33 cellular contexts compared by ENCODE assay signal in the genomic region with DNA sequence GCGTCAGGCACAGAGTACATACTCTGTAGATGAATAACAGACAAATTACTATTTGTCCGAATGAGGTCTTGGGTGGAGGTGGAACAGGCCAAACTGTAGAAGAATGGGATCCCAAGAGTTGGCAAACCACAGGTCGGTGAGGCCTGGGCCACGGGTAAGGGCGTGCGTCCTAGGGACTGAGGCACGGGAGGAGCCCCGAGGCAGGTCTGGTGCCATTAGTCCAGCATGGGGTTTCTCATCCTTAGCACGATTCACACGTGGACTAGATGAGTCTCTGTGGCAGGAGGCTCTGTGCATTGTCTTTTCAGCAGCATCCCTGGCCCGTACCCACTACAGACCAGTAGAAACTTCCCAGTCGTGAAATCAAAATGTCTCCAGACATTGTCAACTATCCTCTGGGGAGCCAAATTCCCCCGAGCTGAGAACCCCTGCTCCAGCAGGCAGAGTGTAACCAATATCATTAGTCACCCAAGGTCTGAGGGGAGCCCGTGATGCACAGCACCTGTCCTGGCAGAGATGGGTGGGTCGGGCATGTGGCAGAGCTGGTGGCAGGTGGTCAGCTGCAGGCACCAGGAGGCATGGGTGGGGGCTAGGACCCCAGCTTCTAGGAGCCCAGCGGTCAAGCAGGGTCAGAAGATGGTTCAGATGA.
DNase-seq lines count a peak whose midpoint lies in the region; ATAC-seq and TF ChIP-seq lines count a peak whose summit lies in the region.
"Had no signal": no experiment of that assay in that cellular context is flagged by ENCODE, and none has a peak within 500 bp of the region (broad histone marks: within the 10 kb centered on the region; RNA-seq: fewer than 3 reads in every experiment).

No MANE protein-coding gene starts in this region.

- no TSS peak for BruUV-seq in IMR-90 (replicated peaks; lab: Mats Ljungman, UMichigan)

- H2BK15ac ChIP-seq in IMR-90 (ENCODE audit: low read depth, low read length), result peak overlapping the region; percentile 61; the same call in 2 of the 3 replicates

- no peak overlapping the region for H3K56ac ChIP-seq in IMR-90 (ENCODE audit: extremely low read depth, insufficient read depth, low read length)

- H3K4ac ChIP-seq in IMR-90 (ENCODE audit: low read depth, low read length), result peak overlapping the region; percentile 92

- no peak overlapping the region for H3K27ac Mint-ChIP-seq in activated T-helper 17 cell treated with anti-CD3 and anti-CD28 coated beads, Interleukin-2, amount 50 U/mL, for 72 hours
- H3K27ac Mint-ChIP-seq: activated CD4-positive, alpha-beta T cell treated with anti-CD3 and anti-CD28 coated beads, Interleukin-2, amount 10 ng/mL, durations not matched to agents 24 days and 14 days; activated naive CD8-positive, alpha-beta T cell treated with anti-CD3 and anti-CD28 coated beads for 36 hours; naive thymus-derived CD8-positive, alpha-beta T cell had no signal

- POLR2A ChIA-PET in IMR-90 (lab: Charles Lee; ENCODE audit: unreplicated experiment), result no interaction called here

- H3K9me1 ChIP-seq in IMR-90 (ENCODE audit: insufficient read depth, low read length), result peaks cover 29% of the 10 kb centered on the region

- TF ChIP-seq POLR2A in IMR-90 (IDR thresholded peaks at IDR 0.05; ENCODE audit: low read depth, low read length), result no peak

- CTCF ChIA-PET in IMR-90 (lab: Yijun Ruan, JAX), result interaction anchor here (1.3 kb wide), 1 partner anchor 47 kb away, joined by 3 read pairs; no protein-coding TSS in a partner anchor

- peak overlapping the region; percentile 22; the same call in 1 of the 2 replicates for H3K27ac ChIP-seq in IMR-90 (ENCODE audit: insufficient read depth, low read length)
- H3K27ac ChIP-seq in brain microvascular endothelial cell, result peak overlapping the region; percentile 49
- H3K27ac ChIP-seq: esophagus muscularis mucosa, heart left ventricle, transverse colon, VCaP had no signal

- H2BK5ac ChIP-seq in IMR-90 (ENCODE audit: low read depth, low read length, poor library complexity, severe bottlenecking), result peak overlapping the region; percentile 56

- 92% methylated on average over 11 of the region's 16 CpGs; no CpG with 5 or more reads in 1 of the 2 experiments for WGBS in IMR-90 (ENCODE audit: extremely low coverage in 2 of 2, insufficient read length in 1 of 2), 2 experiments

- intact Hi-C loops in IMR-90 (cut with micrococcal nuclease) (no loop called here), posterior vena cava (cut with DNase I) (no loop called here)

- no peak for TF ChIP-seq RAD21 in IMR-90 (IDR thresholded peaks at IDR 0.05; ENCODE audit: low read length)

- H3K79me1 ChIP-seq in IMR-90 (ENCODE audit: low read depth in 1 of 2, low read length in 2 of 2), result peaks cover 22 to 68% of the 10 kb centered on the region in 2 experiments; a peak in 3 of 4 replicates

- dilution Hi-C loops in IMR-90 (cut with HindIII; ENCODE audit: low sequenced_read_pairs, unreplicated experiment), result no loop called here

- 0 out of 2 replicates have a peak, but pooled peaks cover 5% of the 10 kb centered on the region for H4K20me1 ChIP-seq in IMR-90 (ENCODE audit: insufficient read depth, low read length)

- H2AK9ac ChIP-seq in IMR-90 (replicated peaks; ENCODE audit: low read depth, low read length, poor library complexity), result peak overlapping the region; percentile 74

- peak; percentile 26 for DNase-seq in Daoy (ENCODE audit: low read depth)
- DNase-seq in IMR-90, result no peak
- DNase-seq in brain microvascular endothelial cell, result no peak
- DNase-seq in myocyte (ENCODE audit: low read depth), result peak; percentile 82
- no peak for DNase-seq in posterior vena cava (ENCODE audit: low spot score)
- no peak for DNase-seq in COLO668 (lab: John Stamatoyannopoulos, UW; ENCODE audit: unreplicated experiment)
- DNase-seq: activated CD4-positive, alpha-beta T cell treated with anti-CD3 and anti-CD28 coated beads, Interleukin-2, amount 10 ng/mL, durations not matched to agents 24 days and 14 days; activated CD8-positive, alpha-beta memory T cell treated with anti-CD3 and anti-CD28 coated beads for 24 hours; activated effector memory CD4-positive, alpha-beta T cell treated with Interleukin-2 at 50 U/mL for 16 hours; activated naive CD8-positive, alpha-beta T cell treated with anti-CD3 and anti-CD28 coated beads for 36 hours; activated T-cell treated with anti-CD3 and anti-CD28 coated beads for 4 hours; central memory CD4-positive, alpha-beta T cell; foreskin melanocyte; GDM1; GOT3; heart left ventricle; KG1; naive thymus-derived CD8-positive, alpha-beta T cell; NCI-H1417; NCI-H2029 treated with DMSO at 0.1 percent for 48 hours; NCI-H226; NCI-H526 treated with DMSO at 0.1 percent for 48 hours; occipital lobe; SHP77; stimulated activated CD4-positive, alpha-beta T cell treated with anti-CD3 and anti-CD28 coated beads, Interleukin-15, amount 100 ng/mL, for 24 hours; stimulated activated CD4-positive, alpha-beta T cell treated with anti-CD3 and anti-CD28 coated beads, Interleukin-4, amount 100 ng/mL, for 4 hours; SW 1271; T-helper 9 cell; transverse colon had no signal

- H3K4me3 ChIP-seq in IMR-90 (ENCODE audit: insufficient read depth, low read depth, low read length), result no peak overlapping the region
- no peak overlapping the region for H3K4me3 ChIP-seq in brain microvascular endothelial cell (ENCODE audit: low read depth, low read length)
- H3K4me3 ChIP-seq: esophagus muscularis mucosa, heart left ventricle, transverse colon had no signal

- no peak overlapping the region for H3K4me2 ChIP-seq in IMR-90 (ENCODE audit: low read depth, low read length)

- no peak overlapping the region for H3K23ac ChIP-seq in IMR-90 (ENCODE audit: low read depth, low read length)

- H3K27me3 ChIP-seq in IMR-90 (ENCODE audit: control insufficient read depth, insufficient read depth, low read length) (no peaks in the 10 kb centered on the region), brain microvascular endothelial cell (replicated peaks) (no peaks in the 10 kb centered on the region)
- H3K27me3 ChIP-seq: esophagus muscularis mucosa, heart left ventricle, transverse colon had no signal

- H4K5ac ChIP-seq in IMR-90 (ENCODE audit: low read depth, low read length), result no peak overlapping the region

- H3K14ac ChIP-seq in IMR-90 (replicated peaks; ENCODE audit: low read depth, low read length), result peak overlapping the region; percentile 12

- H3K4me3 Mint-ChIP-seq in activated T-helper 17 cell treated with anti-CD3 and anti-CD28 coated beads, Interleukin-2, amount 50 U/mL, for 72 hours, result no peak overlapping the region
- H3K4me3 Mint-ChIP-seq: activated CD4-positive, alpha-beta T cell treated with anti-CD3 and anti-CD28 coated beads, Interleukin-2, amount 10 ng/mL, durations not matched to agents 24 days and 14 days; activated naive CD8-positive, alpha-beta T cell treated with anti-CD3 and anti-CD28 coated beads for 36 hours; naive thymus-derived CD8-positive, alpha-beta T cell had no signal

- peaks cover 32% of the 10 kb centered on the region for H3K4me1 ChIP-seq in IMR-90 (ENCODE audit: control insufficient read depth, insufficient read depth, low read length)

- no peaks in the 10 kb centered on the region for H3K4me1 Mint-ChIP-seq in activated T-helper 17 cell treated with anti-CD3 and anti-CD28 coated beads, Interleukin-2, amount 50 U/mL, for 72 hours

- H2BK20ac ChIP-seq in IMR-90 (ENCODE audit: low read depth, low read length), result peak overlapping the region; percentile 75

- no peak overlapping the region for H2AFZ ChIP-seq in IMR-90 (replicated peaks; ENCODE audit: low read length, poor library complexity)

- no peak overlapping the region for H3K18ac ChIP-seq in IMR-90 (ENCODE audit: low read depth, low read length)

- H3K36me3 Mint-ChIP-seq in activated T-helper 17 cell treated with anti-CD3 and anti-CD28 coated beads, Interleukin-2, amount 50 U/mL, for 72 hours (ENCODE audit: low read depth), result no peaks in the 10 kb centered on the region
- H3K36me3 Mint-ChIP-seq: activated naive CD8-positive, alpha-beta T cell treated with anti-CD3 and anti-CD28 coated beads for 36 hours; naive thymus-derived CD8-positive, alpha-beta T cell had no signal

- H2BK120ac ChIP-seq in IMR-90 (ENCODE audit: low read depth, low read length), result peak overlapping the region; percentile 78; the same call in 1 of the 2 replicates

- ATAC-seq in IMR-90 (ENCODE audit: low read depth) (no peak), GM18517 (IDR thresholded peaks at IDR 0.05; ENCODE audit: unreplicated experiment) (no peak)
- no peak for ATAC-seq in activated T-helper 17 cell treated with anti-CD3 and anti-CD28 coated beads, Interleukin-2, amount 50 U/mL, for 72 hours (replicated peaks)
- ATAC-seq: heart left ventricle; naive thymus-derived CD8-positive, alpha-beta T cell had no signal

- no peaks in the 10 kb centered on the region for H3K9me3 ChIP-seq in IMR-90 (ENCODE audit: control insufficient read depth, insufficient read depth, low read length)
- H3K9me3 ChIP-seq: esophagus muscularis mucosa, heart left ventricle, transverse colon had no signal

- peaks cover 5% of the 10 kb centered on the region for H3K27me3 Mint-ChIP-seq in activated T-helper 17 cell treated with anti-CD3 and anti-CD28 coated beads, Interleukin-2, amount 50 U/mL, for 72 hours

- H4K91ac ChIP-seq in IMR-90 (ENCODE audit: insufficient read depth, low read depth, low read length), result peak overlapping the region; percentile 82

- no peaks in the 10 kb centered on the region for H3K9me3 Mint-ChIP-seq in activated T-helper 17 cell treated with anti-CD3 and anti-CD28 coated beads, Interleukin-2, amount 50 U/mL, for 72 hours
- H3K9me3 Mint-ChIP-seq: activated CD4-positive, alpha-beta T cell treated with anti-CD3 and anti-CD28 coated beads, Interleukin-2, amount 10 ng/mL, durations not matched to agents 24 days and 14 days; activated naive CD8-positive, alpha-beta T cell treated with anti-CD3 and anti-CD28 coated beads for 36 hours; naive thymus-derived CD8-positive, alpha-beta T cell had no signal

- in situ Hi-C loops in IMR-90 (cut with MboI; ENCODE audit: low sequenced_read_pairs), result no loop called here
- in situ Hi-C loops in brain microvascular endothelial cell (cut with HindIII; ENCODE audit: low pct_ligation_motif_present, low sequenced_read_pairs), result no loop called here

- H3K36me3 ChIP-seq in IMR-90 (ENCODE audit: control insufficient read depth, insufficient read depth, low read length) (no peaks in the 10 kb centered on the region), brain microvascular endothelial cell (replicated peaks) (no peaks in the 10 kb centered on the region)
- H3K36me3 ChIP-seq: esophagus muscularis mucosa, heart left ventricle, transverse colon had no signal

- no peak overlapping the region for H3K9ac ChIP-seq in IMR-90 (ENCODE audit: low read depth, low read length)

- TF ChIP-seq CTCF in IMR-90 (conservative IDR thresholded peaks at IDR 0.05; ENCODE audit: low read depth, low read length) (no peak), brain microvascular endothelial cell (IDR thresholded peaks at IDR 0.05; ENCODE audit: low read depth, low read length, missing control alignments) (no peak)

- peak overlapping the region; percentile 83 for H2AK5ac ChIP-seq in IMR-90 (ENCODE audit: low read depth, low read length)

- H4K8ac ChIP-seq in IMR-90 (ENCODE audit: low read depth in 2 of 2, low read length in 2 of 2), result peak overlapping the region; percentile 58 to 59

TF ChIP-seq in IMR-90, 13 proteins besides CTCF, POLR2A, EP300 and RAD21 (continues in another document):
- TF ChIP-seq CEBPB (IDR thresholded peaks at IDR 0.05; ENCODE audit: low read depth, low read length), result no peak
- no peak for TF ChIP-seq MAFK (IDR thresholded peaks at IDR 0.05; ENCODE audit: low read depth, low read length)
- TF ChIP-seq RFX5 (IDR thresholded peaks at IDR 0.05; ENCODE audit: low read depth, low read length), result no peak

Comparison
In these comparisons a context has a peak if more than half of its experiments do, and no peak if none do; other contexts are left out.
1. DNase-seq: peak in Daoy (single experiment) and myocyte (single experiment); none in IMR-90 (single experiment), brain microvascular endothelial cell (single experiment), posterior vena cava (single experiment) and COLO668 (single experiment).